ENCODE assay signal across 8 cellular contexts in the genomic region with DNA sequence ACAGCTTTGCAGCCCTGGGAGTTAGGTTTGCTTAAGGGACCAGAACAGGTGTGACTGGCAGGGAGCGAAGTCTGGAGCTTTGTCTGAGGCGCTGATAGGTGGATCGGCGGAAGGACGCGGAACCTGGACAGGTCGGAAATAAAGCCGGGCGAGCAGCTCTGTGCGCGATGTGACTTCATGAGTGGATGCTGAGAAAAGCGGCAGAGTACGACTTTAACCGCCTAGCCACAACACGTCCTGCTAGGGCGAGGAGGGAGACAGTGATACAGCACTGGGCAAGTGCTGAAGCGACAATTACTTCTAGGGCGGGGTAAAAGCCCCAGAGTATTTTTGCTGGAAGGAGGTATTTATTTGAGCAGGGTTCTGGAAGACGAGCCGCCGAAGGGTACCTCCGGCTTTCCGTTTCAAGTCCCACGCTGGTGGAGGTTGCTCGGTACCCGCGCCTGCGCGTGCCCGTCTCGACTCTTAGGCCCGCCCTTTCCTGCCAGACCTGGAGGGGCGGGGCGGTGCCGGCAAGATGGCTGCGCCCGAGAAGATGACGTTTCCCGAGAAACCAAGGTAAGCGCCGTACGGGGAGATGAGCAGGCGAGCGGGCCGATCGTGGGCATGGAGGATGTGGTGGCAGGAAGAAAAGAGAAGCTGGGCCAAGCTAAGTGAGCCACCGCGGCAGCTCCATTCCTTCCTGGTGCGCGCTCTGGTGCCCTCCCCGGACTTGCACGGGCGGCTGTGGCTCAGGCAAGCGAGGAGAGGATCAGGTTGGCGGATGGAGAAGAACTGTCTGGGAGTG. TPM values are rescaled to one million over a fixed set of nuclear protein-coding genes. Genes with fewer than 3 reads are reported as not detected.
DNase-seq lines count a peak whose midpoint lies in the region; TF ChIP-seq lines count a peak whose summit lies in the region.

A gene with protein sequence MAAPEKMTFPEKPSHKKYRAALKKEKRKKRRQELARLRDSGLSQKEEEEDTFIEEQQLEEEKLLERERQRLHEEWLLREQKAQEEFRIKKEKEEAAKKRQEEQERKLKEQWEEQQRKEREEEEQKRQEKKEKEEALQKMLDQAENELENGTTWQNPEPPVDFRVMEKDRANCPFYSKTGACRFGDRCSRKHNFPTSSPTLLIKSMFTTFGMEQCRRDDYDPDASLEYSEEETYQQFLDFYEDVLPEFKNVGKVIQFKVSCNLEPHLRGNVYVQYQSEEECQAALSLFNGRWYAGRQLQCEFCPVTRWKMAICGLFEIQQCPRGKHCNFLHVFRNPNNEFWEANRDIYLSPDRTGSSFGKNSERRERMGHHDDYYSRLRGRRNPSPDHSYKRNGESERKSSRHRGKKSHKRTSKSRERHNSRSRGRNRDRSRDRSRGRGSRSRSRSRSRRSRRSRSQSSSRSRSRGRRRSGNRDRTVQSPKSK (plus strand): TSS at position 506 of the 787 bp plus-strand sequence. CDS start 12 bp downstream, at position 518.

- H3K9me2 ChIP-seq in GM23248 (ENCODE audit: insufficient read depth) = no peaks in the 10 kb centered on the region

- no peaks in the 10 kb centered on the region for H3K9me3 Mint-ChIP-seq in neural crest cell

- TF ChIP-seq CTCF in fibroblast of the aortic adventitia (IDR thresholded peaks at IDR 0.05; ENCODE audit: insufficient read depth, low read length) = no peak
- TF ChIP-seq CTCF in neural crest cell (conservative IDR thresholded peaks at IDR 0.05) = no peak
- no peak for TF ChIP-seq CTCF in stomach (IDR thresholded peaks at IDR 0.05)

- peaks cover 8% of the 10 kb centered on the region for H3K4me1 Mint-ChIP-seq in neural crest cell

- in situ Hi-C loops in GM23248 (cut with MboI) = no loop called here

- H3K4me3 ChIP-seq in GM23248 (peak within 1 kb of the TSS; percentile 88), fibroblast of the aortic adventitia (ENCODE audit: low read depth, low read length) (peak within 1 kb of the TSS; percentile 98), stomach (peak within 1 kb of the TSS; percentile 68 to 84 (median 76))

- H3K4me3 Mint-ChIP-seq in neural crest cell = no peak within 1 kb of the TSS

- H3K36me3 ChIP-seq in GM23248 (ENCODE audit: low read depth) (no peaks in the 10 kb centered on the region), KOPT-K1 (ENCODE audit: insufficient read depth, low read length) (peaks cover 12% of the 10 kb centered on the region), stomach (peaks cover 0 to 21% (median 11%) of the 10 kb centered on the region in 4 donors)

- DNase-seq in EL (peak; percentile 75), GM23248 (peak; percentile 86), RPMI8226 (peak; percentile 87), fibroblast of the aortic adventitia (ENCODE audit: low read depth) (peak; percentile 71), neural crest cell (ENCODE audit: low read depth, low spot score) (peak; percentile 81), stomach (peak; percentile 91)
- peak; percentile 62 to 90 for DNase-seq in activated T-helper 1 cell treated with anti-CD3 and anti-CD28 coated beads, Interleukin-2, amount 50 U/mL, for 16 hours (ENCODE audit: low read depth in 1 of 2, low spot score in 1 of 2)

- no peaks in the 10 kb centered on the region for H3K27me3 Mint-ChIP-seq in neural crest cell (ENCODE audit: low read depth)

- H3K27ac Mint-ChIP-seq in neural crest cell (ENCODE audit: unreplicated experiment) = no peak within 1 kb of the TSS

- TF ChIP-seq EP300 in stomach (IDR thresholded peaks at IDR 0.05) = no peak

- H3K27me3 ChIP-seq in GM23248 (replicated peaks; ENCODE audit: insufficient read depth) (no peaks in the 10 kb centered on the region), stomach (no peaks in the 10 kb centered on the region)

- H3K27ac ChIP-seq in GM23248 (peak within 1 kb of the TSS; percentile 77), KOPT-K1 (ENCODE audit: low read depth, low read length, poor library complexity, severe bottlenecking) (peak within 1 kb of the TSS; percentile 80), stomach (peak within 1 kb of the TSS; percentile 82 to 93 (median 88))

- no peak for TF ChIP-seq POLR2A in stomach (IDR thresholded peaks at IDR 0.05)

- WGBS in GM23248 (ENCODE audit: low coverage in 1 of 2, low lambda C conversion rate in 2 of 2, missing lambda C conversion rate in 2 of 2), 2 experiments = 1 to 3% methylated on average over 36 to 46 of the region's 55 CpGs
- WGBS in stomach, 5 donors = 0 to 6% (median 0%) methylated on average over 11 to 55 of the region's 55 CpGs

- no peaks in the 10 kb centered on the region for H3K4me1 ChIP-seq in GM23248 (ENCODE audit: insufficient read depth)
- peaks cover 0 to 44% (median 19%) of the 10 kb centered on the region in 4 donors for H3K4me1 ChIP-seq in stomach

- H3F3A ChIP-seq in GM23248 (ENCODE audit: insufficient read depth) = no peaks in the 10 kb centered on the region

- H3K36me3 Mint-ChIP-seq in neural crest cell (ENCODE audit: low read depth) = peaks cover 3% of the 10 kb centered on the region

- intact Hi-C loops in stomach (cut with DNase I; ENCODE audit: low total_unique reads) = no loop called here

- peak within 1 kb of the TSS; percentile 91 for H3K4me2 ChIP-seq in GM23248 (ENCODE audit: unreplicated experiment)

- H3K79me2 ChIP-seq in GM23248 (ENCODE audit: insufficient read depth) = peaks cover 12% of the 10 kb centered on the region

- H4K20me1 ChIP-seq in GM23248 (ENCODE audit: insufficient read depth) = no peaks in the 10 kb centered on the region

- H3K9ac ChIP-seq in GM23248 = peak within 1 kb of the TSS; percentile 84

- H3K9me3 ChIP-seq in GM23248 (ENCODE audit: low read depth) (no peaks in the 10 kb centered on the region), KOPT-K1 (ENCODE audit: insufficient read depth, low read length, poor library complexity, severe bottlenecking) (no peaks in the 10 kb centered on the region), stomach (no peaks in the 10 kb centered on the region)

- H2AFZ ChIP-seq in GM23248 = peak within 1 kb of the TSS; percentile 96

RNA-seq across cellular contexts. Expression of the gene that starts here (rescaled TPM):
- total RNA-seq in GM23248 (2014; rRNA removed; shearing (Covaris generic)) = 1.4 and 4.1 TPM in 2 replicates
- polyA plus RNA-seq in GM23248 (2016; fragmentation: Nextera tagmentation; extraction: Ambion mirVana) (5.3 and 9.9 TPM in 2 replicates), stomach (10 to 100 TPM; 12.6 to 26.4 (median 15.5) TPM)
- total RNA-seq in fibroblast of the aortic adventitia (ENCODE audit: low replicate concordance) (3.4 and 6.0 TPM in 2 replicates), neural crest cell (14.6 and 14.9 TPM in 2 replicates), stomach (10 to 100 TPM in 3 of 5 donors, 1 to 10 TPM in 2; 1.4 to 22.0 (median 10.3) TPM)

Comparison
In these comparisons a context has a peak if more than half of its experiments do, and no peak if none do; other contexts are left out.
1. Peak in every context shown above with its lines: DNase-seq, H3K4me3 ChIP-seq and H3K27ac ChIP-seq.